Comparison of ENCODE assay signal across 8 cellular contexts in genomic region chr7:130486963-130487324, GRCh38. TPM values are rescaled to one million over a fixed set of nuclear protein-coding genes. Genes with fewer than 3 reads are reported as not detected.
A peak's percentile ranks its signal among the peaks of the same experiment; 100 is the strongest.
DNase-seq lines count a peak whose midpoint lies in the region; ATAC-seq lines count a peak whose summit lies in the region.

No MANE protein-coding gene starts in this region.

- H3K27me3 Mint-ChIP-seq in activated CD4-positive, alpha-beta memory T cell treated with anti-CD3 and anti-CD28 coated beads for 36 hours, result peaks cover 55% of the 10 kb centered on the region
- H3K27me3 Mint-ChIP-seq in stimulated activated memory B cell treated with anti-CD40 and anti-IgM and Interleukin-4, amounts not matched to agents 10 μg/mL and 1 μg/mL and 100 μg/mL, for 72 hours, result peaks cover 56% of the 10 kb centered on the region

- no peaks in the 10 kb centered on the region for H3K9me3 Mint-ChIP-seq in activated CD4-positive, alpha-beta memory T cell treated with anti-CD3 and anti-CD28 coated beads for 36 hours
- H3K9me3 Mint-ChIP-seq in stimulated activated memory B cell treated with anti-CD40 and anti-IgM and Interleukin-4, amounts not matched to agents 10 μg/mL and 1 μg/mL and 100 μg/mL, for 72 hours, result no peaks in the 10 kb centered on the region

- intact Hi-C loops in activated CD4-positive, alpha-beta memory T cell treated with anti-CD3 and anti-CD28 coated beads for 36 hours (cut with micrococcal nuclease), result loop anchor here (5.0 kb wide), 2 partner anchors 270 to 415 kb away; partner anchors contain the start of gene KLHDC10
- intact Hi-C loops in left colon (cut with DNase I, micrococcal nuclease), result no loop called here

- CTCF ChIA-PET in activated CD4-positive, alpha-beta memory T cell treated with anti-CD3 and anti-CD28 coated beads for 36 hours (lab: Charles Lee), result interaction anchor here (0.5 to 1.7 kb wide), 10 partner anchors 18 to 1235 kb away, joined by 3 to 14 read pairs (median 4); partner anchors contain the start of gene CEP41

- POLR2A ChIA-PET in activated CD4-positive, alpha-beta memory T cell treated with anti-CD3 and anti-CD28 coated beads for 36 hours (lab: Charles Lee), result interaction anchor here (0.7 kb wide), 1 partner anchor 282 kb away, joined by 4 read pairs; the partner anchor contains the start of gene TMEM209

- H3K36me3 Mint-ChIP-seq in activated CD4-positive, alpha-beta memory T cell treated with anti-CD3 and anti-CD28 coated beads for 36 hours, result no peaks in the 10 kb centered on the region
- H3K36me3 Mint-ChIP-seq in stimulated activated memory B cell treated with anti-CD40 and anti-IgM and Interleukin-4, amounts not matched to agents 10 μg/mL and 1 μg/mL and 100 μg/mL, for 72 hours, result no peaks in the 10 kb centered on the region

- no peak overlapping the region for H3K27ac Mint-ChIP-seq in activated CD4-positive, alpha-beta memory T cell treated with anti-CD3 and anti-CD28 coated beads for 36 hours
- no peak overlapping the region for H3K27ac Mint-ChIP-seq in stimulated activated memory B cell treated with anti-CD40 and anti-IgM and Interleukin-4, amounts not matched to agents 10 μg/mL and 1 μg/mL and 100 μg/mL, for 72 hours

- H3K4me1 Mint-ChIP-seq in activated CD4-positive, alpha-beta memory T cell treated with anti-CD3 and anti-CD28 coated beads for 36 hours (ENCODE audit: low read depth), result peaks cover 17% of the 10 kb centered on the region
- H3K4me1 Mint-ChIP-seq in stimulated activated memory B cell treated with anti-CD40 and anti-IgM and Interleukin-4, amounts not matched to agents 10 μg/mL and 1 μg/mL and 100 μg/mL, for 72 hours, result peaks cover 32% of the 10 kb centered on the region

- no peak for ATAC-seq in stimulated activated memory B cell treated with anti-CD40 and anti-IgM and Interleukin-4, amounts not matched to agents 10 μg/mL and 1 μg/mL and 100 μg/mL, for 72 hours
- no peak for ATAC-seq in left colon

- DNase-seq in NCI-H2196 treated with DMSO at 0.1 percent for 48 hours (lab: John Stamatoyannopoulos, UW; ENCODE audit: unreplicated experiment), result peak; percentile 35
- no peak for DNase-seq in NCI-H2196 (lab: John Stamatoyannopoulos, UW; ENCODE audit: unreplicated experiment)
- DNase-seq in activated CD4-positive, alpha-beta memory T cell treated with anti-CD3 and anti-CD28 coated beads for 36 hours, result no peak
- no peak for DNase-seq in NCI-H82 treated with DMSO at 0.1 percent for 48 hours (lab: John Stamatoyannopoulos, UW; ENCODE audit: unreplicated experiment)
- no peak for DNase-seq in activated gamma-delta T cell (lab: John Stamatoyannopoulos, UW)
- DNase-seq in left colon, result no peak

- H3K4me3 ChIP-seq in iPS-11a (ENCODE audit: low read depth, low read length), result peak overlapping the region; percentile 65

- peak overlapping the region; percentile 46 for H3K4me3 Mint-ChIP-seq in activated CD4-positive, alpha-beta memory T cell treated with anti-CD3 and anti-CD28 coated beads for 36 hours
- peak overlapping the region; percentile 87 for H3K4me3 Mint-ChIP-seq in stimulated activated memory B cell treated with anti-CD40 and anti-IgM and Interleukin-4, amounts not matched to agents 10 μg/mL and 1 μg/mL and 100 μg/mL, for 72 hours

RNA-seq across cellular contexts. Expression of gene MEST, which starts 4.9 kb away (rescaled TPM):
- total RNA-seq in activated CD4-positive, alpha-beta memory T cell treated with anti-CD3 and anti-CD28 coated beads for 36 hours, result 1 to 10 TPM in 1 of 2 experiments, under 1 TPM in 1; 0.83 to 1.0 TPM
- 10 to 100 TPM; 44.3 to 47.7 TPM for total RNA-seq in left colon

RNA-seq across cellular contexts. Expression of gene CEP41, which starts 46.1 kb away (rescaled TPM):
- 10 to 100 TPM; 14.0 to 16.4 TPM for total RNA-seq in activated CD4-positive, alpha-beta memory T cell treated with anti-CD3 and anti-CD28 coated beads for 36 hours
- 1 to 10 TPM; 6.3 to 6.5 TPM for total RNA-seq in left colon

Comparison
In these comparisons a context has a peak if more than half of its experiments do, and no peak if none do; other contexts are left out.
1. RNA of gene MEST, which starts 4.9 kb away (total RNA-seq): 44.3 to 47.7 TPM in left colon; 0.83 to 1.0 TPM in activated CD4-positive, alpha-beta memory T cell treated with anti-CD3 and anti-CD28 coated beads for 36 hours; every median in the first group is over 10 times any median in the second.